In genomic region chr4:111074523-111075114, GRCh38 we compare ENCODE assay signal across 17 cellular contexts.
A peak's percentile ranks its signal among the peaks of the same experiment; 100 is the strongest.
DNase-seq lines count a peak whose midpoint lies in the region; ATAC-seq, FAIRE-seq and TF ChIP-seq lines count a peak whose summit lies in the region.
"Had no signal": no experiment of that assay in that cellular context is flagged by ENCODE, and none has a peak within 500 bp of the region (broad histone marks: within the 10 kb centered on the region; RNA-seq: fewer than 3 reads in every experiment).

No MANE protein-coding gene starts in this region.

- H3K9ac ChIP-seq in kidney (ENCODE audit: low read length in 2 of 2) = no peak overlapping the region

- no peaks in the 10 kb centered on the region for H3K36me3 ChIP-seq in kidney (ENCODE audit: control insufficient read depth in 1 of 2, insufficient read depth in 2 of 2, low read length in 2 of 2)
- no peaks in the 10 kb centered on the region for H3K36me3 ChIP-seq in adrenal gland (replicated peaks in 1 of 2)
- H3K36me3 ChIP-seq: BE2C had no signal

- H3K4me3 ChIP-seq in kidney (ENCODE audit: low read length in 2 of 2) (no peak overlapping the region), adrenal gland (no peak overlapping the region)
- H3K4me3 ChIP-seq: A549 had no signal

- no peak for TF ChIP-seq POLR2A in adrenal gland (IDR thresholded peaks at IDR 0.05)

- H3K27ac ChIP-seq in kidney (ENCODE audit: low read depth in 2 of 2, low read length in 2 of 2) = no peak overlapping the region
- H3K27ac ChIP-seq in adrenal gland = no peak overlapping the region
- H3K27ac ChIP-seq: A549, C4-2B, HL-60 had no signal

- TF ChIP-seq CTCF in kidney (IDR thresholded peaks at IDR 0.05; ENCODE audit: borderline replicate concordance, extremely low read depth, insufficient read depth) = no peak
- no peak for TF ChIP-seq CTCF in adrenal gland (IDR thresholded peaks at IDR 0.05)

- H3K27me3 ChIP-seq in adrenal gland = no peaks in the 10 kb centered on the region
- H3K27me3 ChIP-seq: BE2C had no signal

- peaks cover 3 to 7% of the 10 kb centered on the region in 2 donors for H3K9me3 ChIP-seq in kidney (ENCODE audit: control insufficient read depth in 1 of 2, low read length in 2 of 2)
- no peaks in the 10 kb centered on the region for H3K9me3 ChIP-seq in adrenal gland (replicated peaks in 1 of 3)
- H3K9me3 ChIP-seq: A549, BE2C had no signal

- no peaks in the 10 kb centered on the region for H3K4me1 ChIP-seq in kidney (ENCODE audit: control insufficient read depth in 1 of 2, insufficient read depth in 1 of 2, low read depth in 1 of 2, low read length in 2 of 2)
- H3K4me1 ChIP-seq in adrenal gland (replicated peaks in 1 of 2) = no peaks in the 10 kb centered on the region
- H3K4me1 ChIP-seq: A549, BE2C had no signal

- ATAC-seq in GM21360 (IDR thresholded peaks at IDR 0.05; ENCODE audit: unreplicated experiment) = no peak
- ATAC-seq: A549, HCT116 had no signal

- DNase-seq in NCI-H82 (lab: John Stamatoyannopoulos, UW) (peak; percentile 84), ecto neural progenitor cell (ENCODE audit: low spot score) (peak; percentile 56), kidney (peak; percentile 42), posterior vena cava (ENCODE audit: low spot score) (peak; percentile 48), adrenal gland (no peak), NCI-H2227 treated with DMSO at 0.1 percent for 48 hours (lab: John Stamatoyannopoulos, UW) (no peak)
- no peak for DNase-seq in stimulated activated CD4-positive, alpha-beta T cell treated with anti-CD3 and anti-CD28 coated beads, Interleukin-2, amount 100 ng/mL, for 48 hours
- DNase-seq: BE2C; CD4-positive, alpha-beta memory T cell; DMS79 had no signal

- WGBS in adrenal gland, 4 donors = 80 to 93% (median 84%) methylated on average over 6 to 12 of the region's 12 CpGs

- FAIRE-seq in kidney (lab: Jason Lieb, UNC) = no peak
- FAIRE-seq: A549, G401.6, GM12891 had no signal

- intact Hi-C loops in kidney (cut with DNase I) (no loop called here), posterior vena cava (cut with DNase I) (no loop called here), adrenal gland (cut with DNase I) (no loop called here)

Comparison
In these comparisons a context has a peak if more than half of its experiments do, and no peak if none do; other contexts are left out.
1. DNase-seq: peak in NCI-H82 (single experiment), ecto neural progenitor cell (single experiment), kidney (single experiment) and posterior vena cava (single experiment); none in adrenal gland (0 of 7), NCI-H2227 treated with DMSO at 0.1 percent for 48 hours (single experiment) and stimulated activated CD4-positive, alpha-beta T cell treated with anti-CD3 and anti-CD28 coated beads, Interleukin-2, amount 100 ng/mL, for 48 hours (0 of 2).